Comparison of ENCODE assay signal across 1 cellular context in the genomic region with DNA sequence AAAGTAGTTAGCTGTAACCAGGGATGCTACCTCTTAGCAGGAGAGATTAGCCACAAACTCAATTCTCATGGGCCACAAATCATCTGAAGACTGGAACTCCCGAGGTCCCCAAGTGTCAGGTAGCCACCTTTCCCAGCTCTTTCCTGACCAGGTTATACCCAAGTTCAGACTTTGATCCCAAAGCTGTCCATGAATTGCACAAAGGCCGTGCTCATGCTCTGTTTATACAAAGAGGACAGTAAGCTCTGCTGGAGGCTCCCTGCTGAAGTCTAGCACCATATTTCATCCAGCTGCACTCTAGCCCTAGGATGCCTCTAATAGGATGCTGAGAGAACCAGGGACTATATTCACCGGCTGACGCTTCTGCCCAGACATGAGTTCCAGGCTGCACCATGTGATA.
TF ChIP-seq lines count a peak whose summit lies in the region.

No MANE protein-coding gene starts in this region.

TF ChIP-seq in HepG2, 621 proteins besides CTCF, POLR2A, EP300 and RAD21 (continued from another document):
- TF ChIP-seq NONO (IDR thresholded peaks at IDR 0.05) (no peak), NONO (CRISPR knock-in tag; conservative IDR thresholded peaks at IDR 0.05) (no peak), FOXK2 (IDR thresholded peaks at IDR 0.05) (no peak), ZUFSP (CRISPR knock-in tag; IDR thresholded peaks at IDR 0.05; ENCODE audit: borderline replicate concordance) (no peak), SNAPC2 (CRISPR knock-in tag; IDR thresholded peaks at IDR 0.05) (no peak), ZNF207 (IDR thresholded peaks at IDR 0.05; ENCODE audit: borderline replicate concordance) (no peak), ZNF337 (CRISPR knock-in tag; IDR thresholded peaks at IDR 0.05; ENCODE audit: borderline replicate concordance, low read depth) (no peak), NR2C2 (CRISPR knock-in tag; IDR thresholded peaks at IDR 0.05; ENCODE audit: borderline replicate concordance) (no peak), MBNL3 (CRISPR knock-in tag; conservative IDR thresholded peaks at IDR 0.05) (no peak), ZNF317 (CRISPR knock-in tag; IDR thresholded peaks at IDR 0.05) (no peak), HIC2 (CRISPR knock-in tag; IDR thresholded peaks at IDR 0.05; ENCODE audit: low read depth) (no peak), JUND (CRISPR knock-in tag; IDR thresholded peaks at IDR 0.05) (no peak)
- TF ChIP-seq, protein P1, sequence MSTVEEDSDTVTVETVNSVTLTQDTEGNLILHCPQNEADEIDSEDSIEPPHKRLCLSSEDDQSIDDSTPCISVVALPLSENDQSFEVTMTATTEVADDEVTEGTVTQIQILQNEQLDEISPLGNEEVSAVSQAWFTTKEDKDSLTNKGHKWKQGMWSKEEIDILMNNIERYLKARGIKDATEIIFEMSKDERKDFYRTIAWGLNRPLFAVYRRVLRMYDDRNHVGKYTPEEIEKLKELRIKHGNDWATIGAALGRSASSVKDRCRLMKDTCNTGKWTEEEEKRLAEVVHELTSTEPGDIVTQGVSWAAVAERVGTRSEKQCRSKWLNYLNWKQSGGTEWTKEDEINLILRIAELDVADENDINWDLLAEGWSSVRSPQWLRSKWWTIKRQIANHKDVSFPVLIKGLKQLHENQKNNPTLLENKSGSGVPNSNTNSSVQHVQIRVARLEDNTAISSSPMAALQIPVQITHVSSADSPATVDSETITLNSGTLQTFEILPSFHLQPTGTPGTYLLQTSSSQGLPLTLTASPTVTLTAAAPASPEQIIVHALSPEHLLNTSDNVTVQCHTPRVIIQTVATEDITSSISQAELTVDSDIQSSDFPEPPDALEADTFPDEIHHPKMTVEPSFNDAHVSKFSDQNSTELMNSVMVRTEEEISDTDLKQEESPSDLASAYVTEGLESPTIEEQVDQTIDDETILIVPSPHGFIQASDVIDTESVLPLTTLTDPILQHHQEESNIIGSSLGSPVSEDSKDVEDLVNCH (CRISPR knock-in tag; IDR thresholded peaks at IDR 0.05): no peak
